1 cellular context compared by ENCODE assay signal in the genomic region with DNA sequence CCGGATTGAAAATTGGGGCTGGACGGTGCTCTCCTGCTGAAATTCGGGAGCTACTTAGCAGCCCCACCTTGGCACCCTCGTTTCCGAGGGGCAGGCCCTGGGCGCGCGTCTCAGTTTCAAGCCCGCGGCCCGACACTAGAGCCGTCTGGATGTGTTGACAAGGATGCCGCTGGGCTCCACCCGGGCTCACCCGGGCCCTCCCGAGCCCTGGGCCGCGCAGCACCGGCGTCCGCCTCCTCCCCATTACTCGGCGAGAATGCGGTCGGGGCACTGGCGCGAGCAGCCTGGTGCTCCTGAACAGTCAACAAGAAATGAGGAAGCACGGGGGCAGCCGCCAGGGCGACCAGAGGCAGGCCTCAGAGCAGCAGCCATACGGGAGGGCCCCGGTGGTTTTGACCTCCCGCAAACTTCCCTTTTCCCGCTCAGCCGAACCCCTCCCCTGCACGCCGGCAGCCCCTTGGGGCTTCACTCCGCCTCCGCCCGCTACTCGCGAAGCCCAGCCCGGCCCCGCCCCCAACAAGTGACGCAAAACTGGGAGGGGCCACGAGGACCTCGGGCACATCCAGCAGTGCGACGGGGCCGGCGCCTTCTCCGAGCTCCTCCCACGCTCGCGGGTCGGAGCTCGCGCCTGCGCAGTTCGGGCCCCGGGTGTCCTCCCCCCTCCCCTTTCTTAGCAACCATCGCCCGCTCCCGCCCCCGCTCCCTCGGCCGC.
TF ChIP-seq lines count a peak whose summit lies in the region.

No MANE protein-coding gene starts in this region.

TF ChIP-seq in WTC11, 78 proteins besides CTCF, POLR2A, EP300 and RAD21 (continued from another document and continues in another):
- peak; percentile 54; the same call in 1 of the 2 replicates for TF ChIP-seq TEAD1 (CRISPR knock-in tag; IDR thresholded peaks at IDR 0.05)
- TF ChIP-seq, protein P1, sequence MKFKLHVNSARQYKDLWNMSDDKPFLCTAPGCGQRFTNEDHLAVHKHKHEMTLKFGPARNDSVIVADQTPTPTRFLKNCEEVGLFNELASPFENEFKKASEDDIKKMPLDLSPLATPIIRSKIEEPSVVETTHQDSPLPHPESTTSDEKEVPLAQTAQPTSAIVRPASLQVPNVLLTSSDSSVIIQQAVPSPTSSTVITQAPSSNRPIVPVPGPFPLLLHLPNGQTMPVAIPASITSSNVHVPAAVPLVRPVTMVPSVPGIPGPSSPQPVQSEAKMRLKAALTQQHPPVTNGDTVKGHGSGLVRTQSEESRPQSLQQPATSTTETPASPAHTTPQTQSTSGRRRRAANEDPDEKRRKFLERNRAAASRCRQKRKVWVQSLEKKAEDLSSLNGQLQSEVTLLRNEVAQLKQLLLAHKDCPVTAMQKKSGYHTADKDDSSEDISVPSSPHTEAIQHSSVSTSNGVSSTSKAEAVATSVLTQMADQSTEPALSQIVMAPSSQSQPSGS (CRISPR knock-in tag; IDR thresholded peaks at IDR 0.05; ENCODE audit: borderline replicate concordance, low read depth): no peak
- peak; percentile 93 for TF ChIP-seq SP1 (CRISPR knock-in tag; conservative IDR thresholded peaks at IDR 0.05)
- TF ChIP-seq, protein P2, sequence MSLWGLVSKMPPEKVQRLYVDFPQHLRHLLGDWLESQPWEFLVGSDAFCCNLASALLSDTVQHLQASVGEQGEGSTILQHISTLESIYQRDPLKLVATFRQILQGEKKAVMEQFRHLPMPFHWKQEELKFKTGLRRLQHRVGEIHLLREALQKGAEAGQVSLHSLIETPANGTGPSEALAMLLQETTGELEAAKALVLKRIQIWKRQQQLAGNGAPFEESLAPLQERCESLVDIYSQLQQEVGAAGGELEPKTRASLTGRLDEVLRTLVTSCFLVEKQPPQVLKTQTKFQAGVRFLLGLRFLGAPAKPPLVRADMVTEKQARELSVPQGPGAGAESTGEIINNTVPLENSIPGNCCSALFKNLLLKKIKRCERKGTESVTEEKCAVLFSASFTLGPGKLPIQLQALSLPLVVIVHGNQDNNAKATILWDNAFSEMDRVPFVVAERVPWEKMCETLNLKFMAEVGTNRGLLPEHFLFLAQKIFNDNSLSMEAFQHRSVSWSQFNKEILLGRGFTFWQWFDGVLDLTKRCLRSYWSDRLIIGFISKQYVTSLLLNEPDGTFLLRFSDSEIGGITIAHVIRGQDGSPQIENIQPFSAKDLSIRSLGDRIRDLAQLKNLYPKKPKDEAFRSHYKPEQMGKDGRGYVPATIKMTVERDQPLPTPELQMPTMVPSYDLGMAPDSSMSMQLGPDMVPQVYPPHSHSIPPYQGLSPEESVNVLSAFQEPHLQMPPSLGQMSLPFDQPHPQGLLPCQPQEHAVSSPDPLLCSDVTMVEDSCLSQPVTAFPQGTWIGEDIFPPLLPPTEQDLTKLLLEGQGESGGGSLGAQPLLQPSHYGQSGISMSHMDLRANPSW (CRISPR knock-in tag; conservative IDR thresholded peaks at IDR 0.05; ENCODE audit: low read depth): no peak
- TF ChIP-seq NFYB (CRISPR knock-in tag; conservative IDR thresholded peaks at IDR 0.05; ENCODE audit: low read depth): no peak
- no peak for TF ChIP-seq NR2C2 (CRISPR knock-in tag; IDR thresholded peaks at IDR 0.05)
- TF ChIP-seq CBFB (CRISPR knock-in tag; IDR thresholded peaks at IDR 0.05; ENCODE audit: low read depth): no peak
- TF ChIP-seq, protein P3, sequence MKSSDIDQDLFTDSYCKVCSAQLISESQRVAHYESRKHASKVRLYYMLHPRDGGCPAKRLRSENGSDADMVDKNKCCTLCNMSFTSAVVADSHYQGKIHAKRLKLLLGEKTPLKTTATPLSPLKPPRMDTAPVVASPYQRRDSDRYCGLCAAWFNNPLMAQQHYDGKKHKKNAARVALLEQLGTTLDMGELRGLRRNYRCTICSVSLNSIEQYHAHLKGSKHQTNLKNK (CRISPR knock-in tag; IDR thresholded peaks at IDR 0.05): no peak
- no peak for TF ChIP-seq IRF2 (CRISPR knock-in tag; IDR thresholded peaks at IDR 0.05; ENCODE audit: borderline replicate concordance, low read depth)
- TF ChIP-seq RELA (CRISPR knock-in tag; IDR thresholded peaks at IDR 0.05; ENCODE audit: borderline replicate concordance): no peak
- TF ChIP-seq TCF7 (CRISPR knock-in tag; IDR thresholded peaks at IDR 0.05; ENCODE audit: low read depth): no peak
- TF ChIP-seq MYBL2 (CRISPR knock-in tag; IDR thresholded peaks at IDR 0.05): no peak
- TF ChIP-seq, protein P4, sequence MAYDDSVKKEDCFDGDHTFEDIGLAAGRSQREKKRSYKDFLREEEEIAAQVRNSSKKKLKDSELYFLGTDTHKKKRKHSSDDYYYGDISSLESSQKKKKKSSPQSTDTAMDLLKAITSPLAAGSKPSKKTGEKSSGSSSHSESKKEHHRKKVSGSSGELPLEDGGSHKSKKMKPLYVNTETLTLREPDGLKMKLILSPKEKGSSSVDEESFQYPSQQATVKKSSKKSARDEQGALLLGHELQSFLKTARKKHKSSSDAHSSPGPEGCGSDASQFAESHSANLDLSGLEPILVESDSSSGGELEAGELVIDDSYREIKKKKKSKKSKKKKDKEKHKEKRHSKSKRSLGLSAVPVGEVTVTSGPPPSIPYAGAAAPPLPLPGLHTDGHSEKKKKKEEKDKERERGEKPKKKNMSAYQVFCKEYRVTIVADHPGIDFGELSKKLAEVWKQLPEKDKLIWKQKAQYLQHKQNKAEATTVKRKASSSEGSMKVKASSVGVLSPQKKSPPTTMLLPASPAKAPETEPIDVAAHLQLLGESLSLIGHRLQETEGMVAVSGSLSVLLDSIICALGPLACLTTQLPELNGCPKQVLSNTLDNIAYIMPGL (CRISPR knock-in tag; IDR thresholded peaks at IDR 0.05): no peak
- TF ChIP-seq, protein P5, sequence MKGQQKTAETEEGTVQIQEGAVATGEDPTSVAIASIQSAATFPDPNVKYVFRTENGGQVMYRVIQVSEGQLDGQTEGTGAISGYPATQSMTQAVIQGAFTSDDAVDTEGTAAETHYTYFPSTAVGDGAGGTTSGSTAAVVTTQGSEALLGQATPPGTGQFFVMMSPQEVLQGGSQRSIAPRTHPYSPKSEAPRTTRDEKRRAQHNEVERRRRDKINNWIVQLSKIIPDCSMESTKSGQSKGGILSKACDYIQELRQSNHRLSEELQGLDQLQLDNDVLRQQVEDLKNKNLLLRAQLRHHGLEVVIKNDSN (CRISPR knock-in tag; IDR thresholded peaks at IDR 0.05): no peak
- TF ChIP-seq, protein P6, sequence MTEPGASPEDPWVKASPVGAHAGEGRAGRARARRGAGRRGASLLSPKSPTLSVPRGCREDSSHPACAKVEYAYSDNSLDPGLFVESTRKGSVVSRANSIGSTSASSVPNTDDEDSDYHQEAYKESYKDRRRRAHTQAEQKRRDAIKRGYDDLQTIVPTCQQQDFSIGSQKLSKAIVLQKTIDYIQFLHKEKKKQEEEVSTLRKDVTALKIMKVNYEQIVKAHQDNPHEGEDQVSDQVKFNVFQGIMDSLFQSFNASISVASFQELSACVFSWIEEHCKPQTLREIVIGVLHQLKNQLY (CRISPR knock-in tag; IDR thresholded peaks at IDR 0.05): no peak
- TF ChIP-seq ZNF416 (CRISPR knock-in tag; IDR thresholded peaks at IDR 0.05): no peak
- TF ChIP-seq, protein P7, sequence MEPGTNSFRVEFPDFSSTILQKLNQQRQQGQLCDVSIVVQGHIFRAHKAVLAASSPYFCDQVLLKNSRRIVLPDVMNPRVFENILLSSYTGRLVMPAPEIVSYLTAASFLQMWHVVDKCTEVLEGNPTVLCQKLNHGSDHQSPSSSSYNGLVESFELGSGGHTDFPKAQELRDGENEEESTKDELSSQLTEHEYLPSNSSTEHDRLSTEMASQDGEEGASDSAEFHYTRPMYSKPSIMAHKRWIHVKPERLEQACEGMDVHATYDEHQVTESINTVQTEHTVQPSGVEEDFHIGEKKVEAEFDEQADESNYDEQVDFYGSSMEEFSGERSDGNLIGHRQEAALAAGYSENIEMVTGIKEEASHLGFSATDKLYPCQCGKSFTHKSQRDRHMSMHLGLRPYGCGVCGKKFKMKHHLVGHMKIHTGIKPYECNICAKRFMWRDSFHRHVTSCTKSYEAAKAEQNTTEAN (CRISPR knock-in tag; IDR thresholded peaks at IDR 0.05): peak; percentile 66; the same call in 1 of the 2 replicates
- TF ChIP-seq KAT7 (CRISPR knock-in tag; IDR thresholded peaks at IDR 0.05; ENCODE audit: borderline replicate concordance): no peak
- no peak for TF ChIP-seq MXD4 (CRISPR knock-in tag; IDR thresholded peaks at IDR 0.05; ENCODE audit: borderline replicate concordance)
- TF ChIP-seq, protein P8, sequence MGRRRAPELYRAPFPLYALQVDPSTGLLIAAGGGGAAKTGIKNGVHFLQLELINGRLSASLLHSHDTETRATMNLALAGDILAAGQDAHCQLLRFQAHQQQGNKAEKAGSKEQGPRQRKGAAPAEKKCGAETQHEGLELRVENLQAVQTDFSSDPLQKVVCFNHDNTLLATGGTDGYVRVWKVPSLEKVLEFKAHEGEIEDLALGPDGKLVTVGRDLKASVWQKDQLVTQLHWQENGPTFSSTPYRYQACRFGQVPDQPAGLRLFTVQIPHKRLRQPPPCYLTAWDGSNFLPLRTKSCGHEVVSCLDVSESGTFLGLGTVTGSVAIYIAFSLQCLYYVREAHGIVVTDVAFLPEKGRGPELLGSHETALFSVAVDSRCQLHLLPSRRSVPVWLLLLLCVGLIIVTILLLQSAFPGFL (CRISPR knock-in tag; IDR thresholded peaks at IDR 0.05; ENCODE audit: borderline replicate concordance): no peak
- TF ChIP-seq GTF2I (CRISPR knock-in tag; conservative IDR thresholded peaks at IDR 0.05): no peak
- no peak for TF ChIP-seq ZNF317 (CRISPR knock-in tag; IDR thresholded peaks at IDR 0.05; ENCODE audit: borderline replicate concordance, low read depth)
- TF ChIP-seq JUN (CRISPR knock-in tag; IDR thresholded peaks at IDR 0.05): no peak
- TF ChIP-seq ZNF232 (CRISPR knock-in tag; IDR thresholded peaks at IDR 0.05): 0 out of 2 replicates have a peak, but pooled peaks have one; percentile 46
- no peak for TF ChIP-seq RORB (CRISPR knock-in tag; IDR thresholded peaks at IDR 0.05)
- no peak for TF ChIP-seq EMX1 (CRISPR knock-in tag; IDR thresholded peaks at IDR 0.05)
- TF ChIP-seq GRHL2 (CRISPR knock-in tag; IDR thresholded peaks at IDR 0.05; ENCODE audit: insufficient replicate concordance, severe bottlenecking): no peak
- TF ChIP-seq SMAD3 (CRISPR knock-in tag; IDR thresholded peaks at IDR 0.05; ENCODE audit: borderline replicate concordance): 0 out of 2 replicates have a peak, but pooled peaks have one; percentile 48
- TF ChIP-seq, protein P9, sequence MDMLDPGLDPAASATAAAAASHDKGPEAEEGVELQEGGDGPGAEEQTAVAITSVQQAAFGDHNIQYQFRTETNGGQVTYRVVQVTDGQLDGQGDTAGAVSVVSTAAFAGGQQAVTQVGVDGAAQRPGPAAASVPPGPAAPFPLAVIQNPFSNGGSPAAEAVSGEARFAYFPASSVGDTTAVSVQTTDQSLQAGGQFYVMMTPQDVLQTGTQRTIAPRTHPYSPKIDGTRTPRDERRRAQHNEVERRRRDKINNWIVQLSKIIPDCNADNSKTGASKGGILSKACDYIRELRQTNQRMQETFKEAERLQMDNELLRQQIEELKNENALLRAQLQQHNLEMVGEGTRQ (CRISPR knock-in tag; IDR thresholded peaks at IDR 0.05): peak; percentile 48
- TF ChIP-seq, protein P10, sequence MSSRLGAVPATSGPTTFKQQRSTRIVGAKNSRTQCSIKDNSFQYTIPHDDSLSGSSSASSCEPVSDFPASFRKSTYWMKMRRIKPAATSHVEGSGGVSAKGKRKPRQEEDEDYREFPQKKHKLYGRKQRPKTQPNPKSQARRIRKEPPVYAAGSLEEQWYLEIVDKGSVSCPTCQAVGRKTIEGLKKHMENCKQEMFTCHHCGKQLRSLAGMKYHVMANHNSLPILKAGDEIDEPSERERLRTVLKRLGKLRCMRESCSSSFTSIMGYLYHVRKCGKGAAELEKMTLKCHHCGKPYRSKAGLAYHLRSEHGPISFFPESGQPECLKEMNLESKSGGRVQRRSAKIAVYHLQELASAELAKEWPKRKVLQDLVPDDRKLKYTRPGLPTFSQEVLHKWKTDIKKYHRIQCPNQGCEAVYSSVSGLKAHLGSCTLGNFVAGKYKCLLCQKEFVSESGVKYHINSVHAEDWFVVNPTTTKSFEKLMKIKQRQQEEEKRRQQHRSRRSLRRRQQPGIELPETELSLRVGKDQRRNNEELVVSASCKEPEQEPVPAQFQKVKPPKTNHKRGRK (CRISPR knock-in tag; IDR thresholded peaks at IDR 0.05; ENCODE audit: borderline replicate concordance): no peak
- TF ChIP-seq, protein P11, sequence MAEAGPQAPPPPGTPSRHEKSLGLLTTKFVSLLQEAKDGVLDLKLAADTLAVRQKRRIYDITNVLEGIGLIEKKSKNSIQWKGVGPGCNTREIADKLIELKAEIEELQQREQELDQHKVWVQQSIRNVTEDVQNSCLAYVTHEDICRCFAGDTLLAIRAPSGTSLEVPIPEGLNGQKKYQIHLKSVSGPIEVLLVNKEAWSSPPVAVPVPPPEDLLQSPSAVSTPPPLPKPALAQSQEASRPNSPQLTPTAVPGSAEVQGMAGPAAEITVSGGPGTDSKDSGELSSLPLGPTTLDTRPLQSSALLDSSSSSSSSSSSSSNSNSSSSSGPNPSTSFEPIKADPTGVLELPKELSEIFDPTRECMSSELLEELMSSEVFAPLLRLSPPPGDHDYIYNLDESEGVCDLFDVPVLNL (CRISPR knock-in tag; IDR thresholded peaks at IDR 0.05; ENCODE audit: borderline replicate concordance, low read depth): 0 out of 2 replicates have a peak, but pooled peaks have one; percentile 43
- TF ChIP-seq, protein P12, sequence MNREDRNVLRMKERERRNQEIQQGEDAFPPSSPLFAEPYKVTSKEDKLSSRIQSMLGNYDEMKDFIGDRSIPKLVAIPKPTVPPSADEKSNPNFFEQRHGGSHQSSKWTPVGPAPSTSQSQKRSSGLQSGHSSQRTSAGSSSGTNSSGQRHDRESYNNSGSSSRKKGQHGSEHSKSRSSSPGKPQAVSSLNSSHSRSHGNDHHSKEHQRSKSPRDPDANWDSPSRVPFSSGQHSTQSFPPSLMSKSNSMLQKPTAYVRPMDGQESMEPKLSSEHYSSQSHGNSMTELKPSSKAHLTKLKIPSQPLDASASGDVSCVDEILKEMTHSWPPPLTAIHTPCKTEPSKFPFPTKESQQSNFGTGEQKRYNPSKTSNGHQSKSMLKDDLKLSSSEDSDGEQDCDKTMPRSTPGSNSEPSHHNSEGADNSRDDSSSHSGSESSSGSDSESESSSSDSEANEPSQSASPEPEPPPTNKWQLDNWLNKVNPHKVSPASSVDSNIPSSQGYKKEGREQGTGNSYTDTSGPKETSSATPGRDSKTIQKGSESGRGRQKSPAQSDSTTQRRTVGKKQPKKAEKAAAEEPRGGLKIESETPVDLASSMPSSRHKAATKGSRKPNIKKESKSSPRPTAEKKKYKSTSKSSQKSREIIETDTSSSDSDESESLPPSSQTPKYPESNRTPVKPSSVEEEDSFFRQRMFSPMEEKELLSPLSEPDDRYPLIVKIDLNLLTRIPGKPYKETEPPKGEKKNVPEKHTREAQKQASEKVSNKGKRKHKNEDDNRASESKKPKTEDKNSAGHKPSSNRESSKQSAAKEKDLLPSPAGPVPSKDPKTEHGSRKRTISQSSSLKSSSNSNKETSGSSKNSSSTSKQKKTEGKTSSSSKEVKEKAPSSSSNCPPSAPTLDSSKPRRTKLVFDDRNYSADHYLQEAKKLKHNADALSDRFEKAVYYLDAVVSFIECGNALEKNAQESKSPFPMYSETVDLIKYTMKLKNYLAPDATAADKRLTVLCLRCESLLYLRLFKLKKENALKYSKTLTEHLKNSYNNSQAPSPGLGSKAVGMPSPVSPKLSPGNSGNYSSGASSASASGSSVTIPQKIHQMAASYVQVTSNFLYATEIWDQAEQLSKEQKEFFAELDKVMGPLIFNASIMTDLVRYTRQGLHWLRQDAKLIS (CRISPR knock-in tag; IDR thresholded peaks at IDR 0.05; ENCODE audit: borderline replicate concordance): 0 out of 2 replicates have a peak, but pooled peaks have one; percentile 59
